ENCODE assay signal across 8 cellular contexts in the genomic region with DNA sequence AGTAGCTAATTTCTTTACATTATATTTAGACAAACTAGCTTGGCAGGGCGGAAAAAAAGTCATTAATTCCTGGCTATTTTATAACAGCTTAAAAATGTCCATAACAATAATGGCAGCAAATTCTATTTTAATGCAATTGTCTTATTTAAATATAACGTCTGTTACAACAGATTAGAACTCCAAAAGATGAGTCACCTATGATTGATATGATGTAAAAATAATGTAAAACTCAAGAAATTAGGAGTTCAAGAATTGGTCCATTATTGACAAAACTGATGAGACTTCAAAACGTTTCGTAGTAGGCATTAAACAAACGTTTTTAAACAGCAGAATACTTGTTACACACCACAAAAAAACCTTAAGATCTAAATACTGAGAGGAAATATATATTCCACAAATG. TPM values are rescaled to one million over a fixed set of nuclear protein-coding genes. Genes with fewer than 3 reads are reported as not detected.
DNase-seq lines count a peak whose midpoint lies in the region; ATAC-seq and TF ChIP-seq lines count a peak whose summit lies in the region.

No MANE protein-coding gene starts in this region.

- no peaks in the 10 kb centered on the region for H3K36me3 ChIP-seq in BJ (ENCODE audit: control insufficient read depth, insufficient read depth, low read length)
- H3K36me3 ChIP-seq in KOPT-K1 (ENCODE audit: insufficient read depth, low read length): peaks cover 37% of the 10 kb centered on the region

- H3K9me3 Mint-ChIP-seq in natural killer cell: no peaks in the 10 kb centered on the region

- peak overlapping the region; percentile 90 to 99 for H3K27ac Mint-ChIP-seq in natural killer cell

- H3K9me3 ChIP-seq in KOPT-K1 (ENCODE audit: insufficient read depth, low read length, poor library complexity, severe bottlenecking): no peaks in the 10 kb centered on the region

- CTCF ChIA-PET in BJ (lab: Yijun Ruan, JAX): interaction anchor here (0.8 to 2.0 kb wide), 2 partner anchors 70 to 123 kb away, joined by 3 to 7 read pairs; no protein-coding TSS in a partner anchor

- H3K4me3 Mint-ChIP-seq in natural killer cell: peak overlapping the region; percentile 96

- intact Hi-C loops in natural killer cell (cut with micrococcal nuclease): loop anchor here (10.0 kb wide), 2 partner anchors 159 to 319 kb away; a partner anchor contains a TSS
- intact Hi-C loops in posterior cingulate gyrus (cut with DNase I): loop anchor here (10.0 kb wide), 2 partner anchors 159 to 319 kb away; a partner anchor contains a TSS

- no peak for ATAC-seq in natural killer cell

- peak overlapping the region; percentile 97 for H3K27ac ChIP-seq in KOPT-K1 (ENCODE audit: low read depth, low read length, poor library complexity, severe bottlenecking)
- H3K27ac ChIP-seq in coronary artery: peak overlapping the region; percentile 96 to 99

- TF ChIP-seq CTCF in BJ (IDR thresholded peaks at IDR 0.05; ENCODE audit: insufficient read depth, low read depth, low read length) (no peak), coronary artery (IDR thresholded peaks at IDR 0.05) (no peak), natural killer cell (IDR thresholded peaks at IDR 0.05) (no peak)

- H3K27me3 ChIP-seq in BJ (ENCODE audit: control insufficient read depth, insufficient read depth, low read length): no peaks in the 10 kb centered on the region

- H3K4me1 Mint-ChIP-seq in natural killer cell: peaks cover 51 to 56% of the 10 kb centered on the region in 2 donors

- in situ Hi-C loops in KBM-7 (cut with MboI; ENCODE audit: low pct_unique_long_range_greater_than_20kb, low sequenced_read_pairs): no loop called here

- H3K36me3 Mint-ChIP-seq in natural killer cell: peaks cover 7% of the 10 kb centered on the region

- H3K4me3 ChIP-seq in BJ (ENCODE audit: low read depth, low read length): peak overlapping the region; percentile 96
- H3K4me3 ChIP-seq in coronary artery: peak overlapping the region; percentile 87

- DNase-seq in BJ (ENCODE audit: low read depth): no peak
- no peak for DNase-seq in coronary artery (ENCODE audit: low spot score)
- no peak for DNase-seq in natural killer cell
- no peak for DNase-seq in posterior cingulate gyrus
- no peak for DNase-seq in KBM-7
- DNase-seq in GM19240 (ENCODE audit: insufficient read length, low spot score): no peak
- DNase-seq in NCI-H69 (lab: John Stamatoyannopoulos, UW): no peak

- POLR2A ChIA-PET in BJ (lab: Charles Lee): no interaction called here

- no peaks in the 10 kb centered on the region for H3K27me3 Mint-ChIP-seq in natural killer cell (ENCODE audit: low read depth in 2 of 2)

RNA-seq across cellular contexts. Expression of a gene that starts 2.7 kb away (rescaled TPM):
- polyA plus RNA-seq in BJ (2011; rRNA removed): 39.1 and 89.7 TPM in 2 replicates
- polyA minus RNA-seq in BJ (2011; rRNA and poly(A)+ RNA removed): 44.3 and 45.4 TPM in 2 replicates
- total RNA-seq in natural killer cell: 100 to 1,000 TPM; 120 to 157 (median 137) TPM
